In genomic region chr7:101321491-101322401, GRCh38 we compare ENCODE assay signal across 8 cellular contexts. TPM values are rescaled to one million over a fixed set of nuclear protein-coding genes. Genes with fewer than 3 reads are reported as not detected.
DNase-seq lines count a peak whose midpoint lies in the region; ATAC-seq, FAIRE-seq and TF ChIP-seq lines count a peak whose summit lies in the region.

TSS of gene IFT22 (minus strand) at chr7:101321812. CDS start at chr7:101321709, 103 bp downstream.

- H3K27me3 ChIP-seq in left ventricle myocardium inferior (ENCODE audit: low read depth) (peaks cover 6% of the 10 kb centered on the region), prostate gland (replicated peaks; ENCODE audit: insufficient read depth) (no peaks in the 10 kb centered on the region)

- DNase-seq in GM12891 (ENCODE audit: insufficient read length, low spot score), result peak; percentile 98
- peak; percentile 25 for DNase-seq in NCI-H1436 treated with DMSO at 0.1 percent for 48 hours (lab: John Stamatoyannopoulos, UW)
- peak; percentile 63 to 88 (median 73) for DNase-seq in T-helper 1 cell
- peak; percentile 92 for DNase-seq in amniotic stem cell (lab: John Stamatoyannopoulos, UW)
- DNase-seq in left ventricle myocardium inferior, result peak; percentile 92
- peak; percentile 92 for DNase-seq in prostate gland (ENCODE audit: low spot score)
- peak; percentile 91 for DNase-seq in ureter (ENCODE audit: low spot score)

- under 1% methylated on average over 64 of the region's 69 CpGs for WGBS in prostate gland

- H3K4me1 ChIP-seq in left ventricle myocardium inferior (peaks cover 18% of the 10 kb centered on the region), prostate gland (replicated peaks) (no peaks in the 10 kb centered on the region)

- H3K4me3 ChIP-seq in left ventricle myocardium inferior (peak within 1 kb of the TSS; percentile 97), prostate gland (peak within 1 kb of the TSS; percentile 87 to 94)

- H3K9me3 ChIP-seq in left ventricle myocardium inferior (replicated peaks) (no peaks in the 10 kb centered on the region), prostate gland (no peaks in the 10 kb centered on the region)

- TF ChIP-seq POLR2A in GM12891 (IDR thresholded peaks at IDR 0.05; ENCODE audit: low read depth, low read length) (0 out of 2 replicates have a peak, but pooled peaks have one; percentile 41), prostate gland (IDR thresholded peaks at IDR 0.05) (no peak)

- peak; percentile 93 for FAIRE-seq in GM12891 (lab: Jason Lieb, UNC)

- ATAC-seq in HG02798 (IDR thresholded peaks at IDR 0.05; ENCODE audit: poor library complexity, unreplicated experiment), result peak; percentile 99

- H3K36me3 ChIP-seq in left ventricle myocardium inferior (peaks cover 17% of the 10 kb centered on the region), prostate gland (no peaks in the 10 kb centered on the region)

- peak within 1 kb of the TSS; percentile 86 for H3K27ac ChIP-seq in left ventricle myocardium inferior (replicated peaks)
- H3K27ac ChIP-seq in prostate gland, result peak within 1 kb of the TSS; percentile 83 to 85

- TF ChIP-seq CTCF in left ventricle myocardium inferior (IDR thresholded peaks at IDR 0.05; ENCODE audit: borderline replicate concordance), result peak; percentile 42
- peak; percentile 11 to 49 (median 44) for TF ChIP-seq CTCF in prostate gland (IDR thresholded peaks at IDR 0.05)

- intact Hi-C loops in left ventricle myocardium inferior (cut with micrococcal nuclease), result no loop called here
- intact Hi-C loops in prostate gland (cut with DNase I), result loop anchor here (2.0 kb wide), 1 partner anchor 217 kb away; no protein-coding TSS in a partner anchor

TF ChIP-seq in GM12891, 5 proteins besides CTCF, POLR2A, EP300 and RAD21:
- TF ChIP-seq TAF1 (IDR thresholded peaks at IDR 0.05; ENCODE audit: low read depth, low read length) (peak; percentile 54; the same call in 1 of the 2 replicates), PAX5 (IDR thresholded peaks at IDR 0.05; ENCODE audit: insufficient read depth, low read length, severe bottlenecking) (no peak), POLR2AphosphoS5 (IDR thresholded peaks at IDR 0.05; ENCODE audit: low read depth, low read length) (peak; percentile 53; the same call in 1 of the 2 replicates)
TF ChIP-seq in GM12891: peak in this region for 2.

RNA-seq across cellular contexts. Expression of gene IFT22, which starts in this region (rescaled TPM):
- 14.5 TPM for polyA plus RNA-seq in GM12891 (2012; ENCODE audit: low read depth, missing spikeins)
- total RNA-seq in left ventricle myocardium inferior (32.0 TPM), prostate gland (10 to 100 TPM; 24.7 to 37.7 TPM), ureter (25.5 TPM)

Comparison
In these comparisons a context has a peak if more than half of its experiments do, and no peak if none do; other contexts are left out.
1. Peak in every context shown above with its lines: DNase-seq, ATAC-seq, H3K4me3 ChIP-seq and H3K27ac ChIP-seq.
2. DNase-seq: peak in every context shown above with its lines; median percentile 98 in GM12891; 92 in amniotic stem cell; 92 in left ventricle myocardium inferior; 92 in prostate gland; 91 in ureter; 73 in T-helper 1 cell; 25 in NCI-H1436 treated with DMSO at 0.1 percent for 48 hours.